Comparison of ENCODE assay signal across 8 cellular contexts in the genomic region with DNA sequence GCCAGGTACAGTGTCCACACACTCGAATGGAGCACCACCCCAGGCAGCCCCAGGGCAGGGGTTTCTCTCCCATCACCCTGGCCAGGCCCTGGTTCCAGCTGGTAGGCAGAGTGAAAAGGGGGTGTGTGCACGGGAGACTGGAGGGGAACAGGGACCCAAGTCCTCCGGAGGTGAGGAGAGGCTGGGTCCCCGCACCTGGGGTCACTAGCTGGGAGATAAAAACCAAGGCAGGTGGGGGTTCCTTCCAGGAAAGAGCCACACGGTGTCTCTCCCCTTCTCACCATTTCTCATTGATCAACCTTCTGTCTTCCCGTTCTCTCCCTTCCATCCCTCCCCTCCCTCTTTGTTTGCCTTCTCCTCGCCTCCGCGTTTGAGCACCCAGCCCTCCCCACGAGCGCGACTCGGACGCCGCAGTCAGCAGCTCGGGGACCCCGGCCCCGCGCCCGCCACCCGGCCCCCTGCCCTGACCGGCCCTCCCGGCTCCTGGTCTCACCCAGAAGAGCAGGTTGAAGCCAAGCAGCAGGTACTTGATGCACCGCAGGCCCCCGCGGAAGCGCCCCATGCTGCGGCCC. TPM values are rescaled to one million over a fixed set of nuclear protein-coding genes. Genes with fewer than 3 reads are reported as not detected.
A peak's percentile ranks its signal among the peaks of the same experiment; 100 is the strongest.
DNase-seq lines count a peak whose midpoint lies in the region; TF ChIP-seq lines count a peak whose summit lies in the region.

No MANE protein-coding gene starts in this region.

- WGBS in suprapubic skin, result 4% methylated on average over 18 of the region's 28 CpGs

- TF ChIP-seq CTCF in astrocyte of the cerebellum (IDR thresholded peaks at IDR 0.05; ENCODE audit: low read depth, low read length, missing control alignments) (no peak), suprapubic skin (IDR thresholded peaks at IDR 0.05) (no peak)

- DNase-seq in NCI-H2227 (lab: John Stamatoyannopoulos, UW; ENCODE audit: unreplicated experiment), result peak; percentile 48
- DNase-seq in NCI-H2227 treated with DMSO at 0.1 percent for 48 hours (lab: John Stamatoyannopoulos, UW), result no peak
- no peak for DNase-seq in astrocyte of the cerebellum (ENCODE audit: low read depth)
- peak; percentile 46 for DNase-seq in left kidney (ENCODE audit: low read depth, low spot score)
- DNase-seq in suprapubic skin (ENCODE audit: low spot score in 2 of 2), result no peak
- DNase-seq in SJCRH30, result no peak
- no peak for DNase-seq in islet precursor cell
- no peak for DNase-seq in Kasumi-1 (lab: John Stamatoyannopoulos, UW)

- H3K27me3 ChIP-seq in suprapubic skin, result peaks cover 20% of the 10 kb centered on the region
- H3K27me3 ChIP-seq in SJCRH30, result no peaks in the 10 kb centered on the region

- H3K4me1 ChIP-seq in suprapubic skin, result peaks cover 26% of the 10 kb centered on the region
- H3K4me1 ChIP-seq in SJCRH30, result no peaks in the 10 kb centered on the region

- no peak for TF ChIP-seq POLR2A in suprapubic skin (IDR thresholded peaks at IDR 0.05)

- peak overlapping the region; percentile 56 for H3K4me3 ChIP-seq in astrocyte of the cerebellum (ENCODE audit: low read depth, low read length)
- peak overlapping the region; percentile 69 for H3K4me3 ChIP-seq in suprapubic skin
- H3K4me3 ChIP-seq in SJCRH30, result no peak overlapping the region

- H3K27ac ChIP-seq in suprapubic skin (peak overlapping the region; percentile 41), SJCRH30 (no peak overlapping the region)

- TF ChIP-seq EP300 in suprapubic skin (IDR thresholded peaks at IDR 0.05), result no peak

- no peaks in the 10 kb centered on the region for H3K9me3 ChIP-seq in suprapubic skin
- no peaks in the 10 kb centered on the region; the same call in 1 of the 2 replicates for H3K9me3 ChIP-seq in SJCRH30 (replicated peaks)

- in situ Hi-C loops in astrocyte of the cerebellum (cut with HindIII; ENCODE audit: low sequenced_read_pairs), result no loop called here

- no peaks in the 10 kb centered on the region for H3K36me3 ChIP-seq in suprapubic skin
- no peaks in the 10 kb centered on the region for H3K36me3 ChIP-seq in SJCRH30

RNA-seq across cellular contexts. Expression of gene TSPAN2, which starts 0.3 kb away (rescaled TPM):
- 1 to 10 TPM in 3 of 4 donors, under 1 TPM in 1; 0.73 to 1.8 (median 1.2) TPM for total RNA-seq in suprapubic skin
- 0.02 TPM in 1 of 2 replicates, not detected in the other for total RNA-seq in SJCRH30 (2014; rRNA removed; shearing (Covaris generic))

RNA-seq across cellular contexts. Expression of gene TSHB, which starts 59.3 kb away (rescaled TPM):
- total RNA-seq in suprapubic skin, result not detected
- total RNA-seq in SJCRH30 (2014; rRNA removed; shearing (Covaris generic)), result not detected in 2 replicates

Comparison
In these comparisons a context has a peak if more than half of its experiments do, and no peak if none do; other contexts are left out.
1. DNase-seq: peak in NCI-H2227 (single experiment) and left kidney (single experiment); none in NCI-H2227 treated with DMSO at 0.1 percent for 48 hours (single experiment), astrocyte of the cerebellum (single experiment), suprapubic skin (0 of 2), SJCRH30 (0 of 2), islet precursor cell (single experiment) and Kasumi-1 (0 of 2).